ENCODE assay signal across 1 cellular context in the genomic region with DNA sequence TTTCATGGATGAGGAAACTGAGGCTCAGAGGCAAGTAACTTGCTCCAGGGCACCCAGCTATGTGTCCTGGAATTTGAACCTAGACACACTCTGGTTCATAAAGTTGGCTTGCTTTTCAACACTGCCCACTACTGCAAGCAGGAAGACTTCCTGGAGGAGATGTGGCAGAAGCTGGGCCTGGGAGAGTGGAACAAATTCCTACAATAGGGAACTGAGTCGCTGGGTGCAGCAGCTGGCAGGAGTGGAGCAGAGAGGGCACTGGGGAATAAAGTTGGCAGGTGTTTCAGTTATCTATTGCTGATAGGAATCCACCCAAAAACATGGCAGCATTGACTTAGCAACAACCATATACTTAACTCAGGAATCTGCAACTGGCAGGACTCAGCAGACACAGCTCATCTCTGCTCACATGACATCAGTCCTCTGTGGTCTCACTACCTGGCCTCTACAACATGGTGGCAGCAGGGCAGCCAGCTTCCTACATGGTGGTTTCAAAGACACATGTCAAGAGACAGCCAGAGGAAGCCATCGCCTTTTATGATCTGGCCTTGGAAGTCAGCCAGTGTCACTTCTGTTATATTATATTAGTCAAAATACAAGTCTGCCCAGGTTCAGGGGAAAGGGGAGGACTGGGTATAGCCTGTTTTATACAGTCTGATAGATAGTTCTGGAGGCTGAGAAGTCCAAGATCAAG.
TF ChIP-seq lines count a peak whose summit lies in the region.

No MANE protein-coding gene starts in this region.

TF ChIP-seq in HepG2, 621 proteins besides CTCF, POLR2A, EP300 and RAD21:
- TF ChIP-seq ISL2 (CRISPR knock-in tag; IDR thresholded peaks at IDR 0.05) (no peak), PAF1 (CRISPR knock-in tag; IDR thresholded peaks at IDR 0.05) (no peak), TFDP1 (CRISPR knock-in tag; IDR thresholded peaks at IDR 0.05; ENCODE audit: borderline replicate concordance) (no peak), ADNP (CRISPR knock-in tag; IDR thresholded peaks at IDR 0.05) (no peak), REST (IDR thresholded peaks at IDR 0.05; ENCODE audit: borderline replicate concordance in 1 of 2, low read depth in 1 of 2, low read length in 2 of 2) (no peak), ZNF446 (CRISPR knock-in tag; IDR thresholded peaks at IDR 0.05) (no peak)
- TF ChIP-seq, protein P1, sequence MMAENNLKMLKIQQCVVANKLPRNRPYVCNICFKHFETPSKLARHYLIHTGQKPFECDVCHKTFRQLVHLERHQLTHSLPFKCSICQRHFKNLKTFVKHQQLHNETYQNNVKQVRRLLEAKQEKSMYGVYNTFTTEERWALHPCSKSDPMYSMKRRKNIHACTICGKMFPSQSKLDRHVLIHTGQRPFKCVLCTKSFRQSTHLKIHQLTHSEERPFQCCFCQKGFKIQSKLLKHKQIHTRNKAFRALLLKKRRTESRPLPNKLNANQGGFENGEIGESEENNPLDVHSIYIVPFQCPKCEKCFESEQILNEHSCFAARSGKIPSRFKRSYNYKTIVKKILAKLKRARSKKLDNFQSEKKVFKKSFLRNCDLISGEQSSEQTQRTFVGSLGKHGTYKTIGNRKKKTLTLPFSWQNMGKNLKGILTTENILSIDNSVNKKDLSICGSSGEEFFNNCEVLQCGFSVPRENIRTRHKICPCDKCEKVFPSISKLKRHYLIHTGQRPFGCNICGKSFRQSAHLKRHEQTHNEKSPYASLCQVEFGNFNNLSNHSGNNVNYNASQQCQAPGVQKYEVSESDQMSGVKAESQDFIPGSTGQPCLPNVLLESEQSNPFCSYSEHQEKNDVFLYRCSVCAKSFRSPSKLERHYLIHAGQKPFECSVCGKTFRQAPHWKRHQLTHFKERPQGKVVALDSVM (CRISPR knock-in tag; IDR thresholded peaks at IDR 0.05) = no peak
